Comparison of ENCODE assay signal across 14 cellular contexts in genomic region chr19:49014123-49014869, GRCh38. TPM values are rescaled to one million over a fixed set of nuclear protein-coding genes. Genes with fewer than 3 reads are reported as not detected.
DNase-seq lines count a peak whose midpoint lies in the region; ATAC-seq and TF ChIP-seq lines count a peak whose summit lies in the region.
"Had no signal": no experiment of that assay in that cellular context is flagged by ENCODE, and none has a peak within 500 bp of the region (broad histone marks: within the 10 kb centered on the region; RNA-seq: fewer than 3 reads in every experiment).

No MANE protein-coding gene starts in this region.

- H3K79me1 ChIP-seq in neuronal stem cell (ENCODE audit: low read depth, low read length) = peaks cover 2% of the 10 kb centered on the region

- no peak overlapping the region for H3K4ac ChIP-seq in neuronal stem cell (ENCODE audit: low read length)

- no peak overlapping the region for H2BK120ac ChIP-seq in neuronal stem cell (ENCODE audit: low read depth, low read length)

- H3K36me3 ChIP-seq in neuronal stem cell (replicated peaks in 1 of 2; ENCODE audit: control insufficient read depth in 2 of 2, insufficient read depth in 2 of 2, low read length in 2 of 2) (peaks cover 35 to 73% of the 10 kb centered on the region in 2 donors), smooth muscle cell (ENCODE audit: low read depth) (no peaks in the 10 kb centered on the region)

- H4K20me1 ChIP-seq in smooth muscle cell (ENCODE audit: low read depth) = no peaks in the 10 kb centered on the region

- POLR2A ChIA-PET in RWPE1 (lab: Yijun Ruan, JAX; ENCODE audit: low non-redundant PET) (interaction anchor here (0.7 kb wide), 2 partner anchors 36 to 843 kb away, joined by 3 to 4 read pairs; no protein-coding TSS in a partner anchor), GM10248 (lab: Yijun Ruan, JAX) (interaction anchor here (0.6 to 0.8 kb wide), 3 partner anchors 10 to 431 kb away, joined by 3 to 7 read pairs (median 6); no protein-coding TSS in a partner anchor)

- peaks cover 9% of the 10 kb centered on the region for H3K27me3 Mint-ChIP-seq in activated naive CD8-positive, alpha-beta T cell treated with anti-CD3 and anti-CD28 coated beads for 36 hours
- H3K27me3 Mint-ChIP-seq in activated naive CD8-positive, alpha-beta T cell treated with anti-CD3 and anti-CD28 coated beads, Interleukin-2, amount 50 U/mL, for 24 hours = peaks cover 5% of the 10 kb centered on the region
- peaks cover 9% of the 10 kb centered on the region for H3K27me3 Mint-ChIP-seq in endothelial cell (ENCODE audit: unreplicated experiment)
- H3K27me3 Mint-ChIP-seq in activated T-cell treated with anti-CD3 and anti-CD28 coated beads, Interleukin-2, amount 50 U/mL, for 4 hours (ENCODE audit: low read depth) = no peaks in the 10 kb centered on the region

- H3K9me3 Mint-ChIP-seq in activated naive CD8-positive, alpha-beta T cell treated with anti-CD3 and anti-CD28 coated beads for 36 hours = no peaks in the 10 kb centered on the region
- no peaks in the 10 kb centered on the region for H3K9me3 Mint-ChIP-seq in activated naive CD8-positive, alpha-beta T cell treated with anti-CD3 and anti-CD28 coated beads, Interleukin-2, amount 50 U/mL, for 24 hours
- no peaks in the 10 kb centered on the region for H3K9me3 Mint-ChIP-seq in endothelial cell (ENCODE audit: unreplicated experiment)
- H3K9me3 Mint-ChIP-seq in activated T-cell treated with anti-CD3 and anti-CD28 coated beads, Interleukin-2, amount 50 U/mL, for 4 hours = no peaks in the 10 kb centered on the region

- H3K18ac ChIP-seq in neuronal stem cell (ENCODE audit: low read length) = no peak overlapping the region

- H3K23ac ChIP-seq in neuronal stem cell (ENCODE audit: low read depth, low read length, poor library complexity) = peak overlapping the region; percentile 55

- H3K4me1 ChIP-seq in neuronal stem cell (ENCODE audit: control insufficient read depth in 2 of 2, insufficient read depth in 1 of 2, low read depth in 1 of 2, low read length in 2 of 2) = peaks cover 0 to 2% of the 10 kb centered on the region in 2 donors
- no peaks in the 10 kb centered on the region for H3K4me1 ChIP-seq in smooth muscle cell (ENCODE audit: low read depth)

- no peak overlapping the region for H3K4me3 Mint-ChIP-seq in activated naive CD8-positive, alpha-beta T cell treated with anti-CD3 and anti-CD28 coated beads for 36 hours
- no peak overlapping the region for H3K4me3 Mint-ChIP-seq in activated naive CD8-positive, alpha-beta T cell treated with anti-CD3 and anti-CD28 coated beads, Interleukin-2, amount 50 U/mL, for 24 hours
- peak overlapping the region; percentile 56 for H3K4me3 Mint-ChIP-seq in endothelial cell (ENCODE audit: unreplicated experiment)
- H3K4me3 Mint-ChIP-seq in activated T-cell treated with anti-CD3 and anti-CD28 coated beads, Interleukin-2, amount 50 U/mL, for 4 hours = no peak overlapping the region

- peak overlapping the region; percentile 21 for H3K27ac Mint-ChIP-seq in activated naive CD8-positive, alpha-beta T cell treated with anti-CD3 and anti-CD28 coated beads for 36 hours
- no peak overlapping the region for H3K27ac Mint-ChIP-seq in activated naive CD8-positive, alpha-beta T cell treated with anti-CD3 and anti-CD28 coated beads, Interleukin-2, amount 50 U/mL, for 24 hours
- H3K27ac Mint-ChIP-seq in endothelial cell (ENCODE audit: unreplicated experiment) = peak overlapping the region; percentile 42

- H3K9ac ChIP-seq in neuronal stem cell (ENCODE audit: low read depth, low read length, poor library complexity) = peak overlapping the region; percentile 21
- H3K9ac ChIP-seq in smooth muscle cell (ENCODE audit: low read depth) = no peak overlapping the region

- DNase-seq in activated naive CD8-positive, alpha-beta T cell treated with anti-CD3 and anti-CD28 coated beads for 36 hours = no peak
- no peak for DNase-seq in activated naive CD8-positive, alpha-beta T cell treated with anti-CD3 and anti-CD28 coated beads, Interleukin-2, amount 50 U/mL, for 24 hours
- peak; percentile 50 for DNase-seq in RWPE1 (ENCODE audit: low spot score)
- DNase-seq in endothelial cell (ENCODE audit: low spot score) = no peak
- DNase-seq in neuronal stem cell (ENCODE audit: low spot score) = no peak
- DNase-seq in activated T-cell treated with anti-CD3 and anti-CD28 coated beads, Interleukin-2, amount 50 U/mL, for 4 hours = no peak
- DNase-seq in GM10248 (ENCODE audit: extremely low spot score) = no peak
- no peak for DNase-seq in smooth muscle cell (lab: John Stamatoyannopoulos, UW; ENCODE audit: unreplicated experiment)
- DNase-seq: DMS79 treated with DMSO at 0.1 percent for 48 hours, GF-D8, NCI-H2029, NCI-H510A had no signal

- peaks cover 0 to 17% (median 0%) of the 10 kb centered on the region in 3 experiments for H3K27me3 ChIP-seq in neuronal stem cell (ENCODE audit: control insufficient read depth in 3 of 3, insufficient read depth in 3 of 3, low read depth in 1 of 3, low read length in 3 of 3)
- H3K27me3 ChIP-seq in smooth muscle cell (ENCODE audit: low read depth) = peaks cover 6% of the 10 kb centered on the region

- ATAC-seq in activated naive CD8-positive, alpha-beta T cell treated with anti-CD3 and anti-CD28 coated beads, Interleukin-2, amount 50 U/mL, for 24 hours = no peak
- no peak for ATAC-seq in activated T-cell treated with anti-CD3 and anti-CD28 coated beads, Interleukin-2, amount 50 U/mL, for 4 hours

- TF ChIP-seq CTCF in RWPE1 (conservative IDR thresholded peaks at IDR 0.05; ENCODE audit: low read depth) = no peak
- TF ChIP-seq CTCF in endothelial cell (IDR thresholded peaks at IDR 0.05; ENCODE audit: unreplicated experiment) = no peak
- TF ChIP-seq CTCF in GM10248 (IDR thresholded peaks at IDR 0.05; ENCODE audit: control extremely low read depth, extremely low read depth, low read depth, missing control alignments) = no peak
- no peak for TF ChIP-seq CTCF in smooth muscle cell (IDR thresholded peaks at IDR 0.05; ENCODE audit: borderline replicate concordance, insufficient read depth, poor library complexity, severe bottlenecking)

- H3K27ac ChIP-seq in RWPE1 (peak overlapping the region; percentile 56), neuronal stem cell (replicated peaks; ENCODE audit: low read length) (no peak overlapping the region), smooth muscle cell (ENCODE audit: low read depth) (no peak overlapping the region)
- H3K27ac ChIP-seq: C4-2B, SK-N-MC had no signal

- no peak overlapping the region for H4K8ac ChIP-seq in neuronal stem cell (ENCODE audit: low read depth, low read length)

- H2BK5ac ChIP-seq in neuronal stem cell (ENCODE audit: low read length) = no peak overlapping the region

- H4K91ac ChIP-seq in neuronal stem cell (ENCODE audit: low read depth, low read length, poor library complexity) = no peak overlapping the region

- H2BK15ac ChIP-seq in neuronal stem cell (ENCODE audit: low read length) = no peak overlapping the region

- H3F3A ChIP-seq in smooth muscle cell (ENCODE audit: low read depth) = no peaks in the 10 kb centered on the region

- H3K9me3 ChIP-seq in neuronal stem cell (replicated peaks in 1 of 2; ENCODE audit: control insufficient read depth in 2 of 2, insufficient read depth in 1 of 2, low read depth in 1 of 2, low read length in 2 of 2) (no peaks in the 10 kb centered on the region), smooth muscle cell (replicated peaks; ENCODE audit: low read depth) (no peaks in the 10 kb centered on the region)

- no peak overlapping the region for H3K4me2 ChIP-seq in neuronal stem cell (ENCODE audit: insufficient read depth, low read length, poor library complexity, severe bottlenecking)
- no peak overlapping the region for H3K4me2 ChIP-seq in smooth muscle cell

- H3K14ac ChIP-seq in neuronal stem cell (ENCODE audit: low read length) = no peak overlapping the region

- H3K79me2 ChIP-seq in smooth muscle cell (ENCODE audit: low read depth) = no peaks in the 10 kb centered on the region

- H3K36me3 Mint-ChIP-seq in activated naive CD8-positive, alpha-beta T cell treated with anti-CD3 and anti-CD28 coated beads for 36 hours = peaks cover 7% of the 10 kb centered on the region
- peaks cover 13% of the 10 kb centered on the region for H3K36me3 Mint-ChIP-seq in activated naive CD8-positive, alpha-beta T cell treated with anti-CD3 and anti-CD28 coated beads, Interleukin-2, amount 50 U/mL, for 24 hours (ENCODE audit: low read depth)
- peaks cover 18% of the 10 kb centered on the region for H3K36me3 Mint-ChIP-seq in endothelial cell (ENCODE audit: low read depth, unreplicated experiment)
- H3K36me3 Mint-ChIP-seq in activated T-cell treated with anti-CD3 and anti-CD28 coated beads, Interleukin-2, amount 50 U/mL, for 4 hours (ENCODE audit: insufficient read depth) = peaks cover 8% of the 10 kb centered on the region

- H3K4me1 Mint-ChIP-seq in activated naive CD8-positive, alpha-beta T cell treated with anti-CD3 and anti-CD28 coated beads for 36 hours = peaks cover 10% of the 10 kb centered on the region
- peaks cover 14% of the 10 kb centered on the region for H3K4me1 Mint-ChIP-seq in activated naive CD8-positive, alpha-beta T cell treated with anti-CD3 and anti-CD28 coated beads, Interleukin-2, amount 50 U/mL, for 24 hours
- peaks cover 4% of the 10 kb centered on the region for H3K4me1 Mint-ChIP-seq in endothelial cell (ENCODE audit: unreplicated experiment)
- peaks cover 9% of the 10 kb centered on the region for H3K4me1 Mint-ChIP-seq in activated T-cell treated with anti-CD3 and anti-CD28 coated beads, Interleukin-2, amount 50 U/mL, for 4 hours (ENCODE audit: low read depth)

- H2AFZ ChIP-seq in neuronal stem cell (ENCODE audit: low read length) (no peak overlapping the region), smooth muscle cell (ENCODE audit: low read depth) (no peak overlapping the region)

- no peak overlapping the region for H2BK12ac ChIP-seq in neuronal stem cell (ENCODE audit: low read length)

- WGBS in neuronal stem cell (ENCODE audit: extremely low coverage in 2 of 2, insufficient read length in 2 of 2, insufficient replicate concordance in 1 of 2), 2 donors = no CpG with 5 or more reads among the region's 32 CpGs
- WGBS in smooth muscle cell (ENCODE audit: low lambda C conversion rate) = 92% methylated on average over 32 of the region's 32 CpGs

- no peak overlapping the region for H3K4me3 ChIP-seq in neuronal stem cell (ENCODE audit: low read length in 2 of 2)
- H3K4me3 ChIP-seq in smooth muscle cell = no peak overlapping the region
- H3K4me3 ChIP-seq: SK-N-MC had no signal

- CTCF ChIA-PET in RWPE1 (lab: Yijun Ruan, JAX) = no interaction called here
- CTCF ChIA-PET in GM10248 (lab: Yijun Ruan, JAX) = interaction anchor here (1.5 to 3.5 kb wide), 2 partner anchors 15 to 21 kb away, joined by 8 to 36 read pairs; partner anchors contain the start of genes GYS1 and RUVBL2

- H2AK5ac ChIP-seq in neuronal stem cell (ENCODE audit: low read depth, low read length) = no peak overlapping the region

RNA-seq across cellular contexts. Expression of gene LHB, which starts 2.6 kb away (rescaled TPM):
- total RNA-seq in activated naive CD8-positive, alpha-beta T cell treated with anti-CD3 and anti-CD28 coated beads for 36 hours = not detected
- 1.4 TPM for total RNA-seq in endothelial cell (ENCODE audit: unreplicated experiment)
- 0.10 TPM for polyA plus RNA-seq in neuronal stem cell (2013, experiment 1 of 2)
- polyA plus RNA-seq in neuronal stem cell (2013, experiment 2 of 2) = not detected
- not detected for total RNA-seq in activated T-cell treated with anti-CD3 and anti-CD28 coated beads, Interleukin-2, amount 50 U/mL, for 4 hours
- not detected in 2 replicates for total RNA-seq in smooth muscle cell
- 0.39 TPM in 1 of 2 replicates, not detected in the other for polyA plus RNA-seq in smooth muscle cell

RNA-seq across cellular contexts. Expression of gene CGB3, which starts 9.8 kb away (rescaled TPM):
- not detected for total RNA-seq in activated naive CD8-positive, alpha-beta T cell treated with anti-CD3 and anti-CD28 coated beads for 36 hours
- total RNA-seq in endothelial cell (ENCODE audit: unreplicated experiment) (not detected), smooth muscle cell (not detected in 2 replicates)
- polyA plus RNA-seq in neuronal stem cell (2013, experiment 1 of 2) = not detected
- polyA plus RNA-seq in neuronal stem cell (2013, experiment 2 of 2) = not detected
- total RNA-seq in activated T-cell treated with anti-CD3 and anti-CD28 coated beads, Interleukin-2, amount 50 U/mL, for 4 hours = not detected
- 0.45 and 1.8 TPM in 2 replicates for polyA plus RNA-seq in smooth muscle cell

RNA-seq across cellular contexts. Expression of gene CGB2, which starts 17.4 kb away (rescaled TPM):
- not detected for total RNA-seq in activated naive CD8-positive, alpha-beta T cell treated with anti-CD3 and anti-CD28 coated beads for 36 hours
- total RNA-seq in endothelial cell (ENCODE audit: unreplicated experiment) (not detected), smooth muscle cell (2.3 TPM in 1 of 2 replicates, not detected in the other)
- 0.24 TPM for polyA plus RNA-seq in neuronal stem cell (2013, experiment 1 of 2)
- polyA plus RNA-seq in neuronal stem cell (2013, experiment 2 of 2) = 0.06 TPM
- total RNA-seq in activated T-cell treated with anti-CD3 and anti-CD28 coated beads, Interleukin-2, amount 50 U/mL, for 4 hours = not detected
- 1.3 TPM in 1 of 2 replicates, not detected in the other for polyA plus RNA-seq in smooth muscle cell

RNA-seq across cellular contexts. Expression of gene RUVBL2, which starts 20.6 kb away (rescaled TPM):
- 100 to 1,000 TPM; 187 to 189 TPM for total RNA-seq in activated naive CD8-positive, alpha-beta T cell treated with anti-CD3 and anti-CD28 coated beads for 36 hours
- total RNA-seq in endothelial cell (ENCODE audit: unreplicated experiment) (80.6 TPM), smooth muscle cell (74.3 and 89.4 TPM in 2 replicates)
- 76.7 TPM for polyA plus RNA-seq in neuronal stem cell (2013, experiment 1 of 2)
- 72.0 TPM for polyA plus RNA-seq in neuronal stem cell (2013, experiment 2 of 2)
- total RNA-seq in activated T-cell treated with anti-CD3 and anti-CD28 coated beads, Interleukin-2, amount 50 U/mL, for 4 hours = 100 to 1,000 TPM; 208 to 257 (median 230) TPM
- 117 and 123 TPM in 2 replicates for polyA plus RNA-seq in smooth muscle cell

RNA-seq across cellular contexts. Expression of gene GYS1, which starts 21.2 kb away (rescaled TPM):
- total RNA-seq in activated naive CD8-positive, alpha-beta T cell treated with anti-CD3 and anti-CD28 coated beads for 36 hours = 10 to 100 TPM; 48.9 to 57.6 TPM
- total RNA-seq in endothelial cell (ENCODE audit: unreplicated experiment) (45.7 TPM), smooth muscle cell (40.8 and 58.1 TPM in 2 replicates)
- polyA plus RNA-seq in neuronal stem cell (2013, experiment 1 of 2) = 17.7 TPM
- polyA plus RNA-seq in neuronal stem cell (2013, experiment 2 of 2) = 16.4 TPM
- total RNA-seq in activated T-cell treated with anti-CD3 and anti-CD28 coated beads, Interleukin-2, amount 50 U/mL, for 4 hours = 10 to 100 TPM; 34.5 to 41.1 (median 35.5) TPM
- 75.2 and 82.6 TPM in 2 replicates for polyA plus RNA-seq in smooth muscle cell
